ENCODE assay signal across 11 cellular contexts in the genomic region with DNA sequence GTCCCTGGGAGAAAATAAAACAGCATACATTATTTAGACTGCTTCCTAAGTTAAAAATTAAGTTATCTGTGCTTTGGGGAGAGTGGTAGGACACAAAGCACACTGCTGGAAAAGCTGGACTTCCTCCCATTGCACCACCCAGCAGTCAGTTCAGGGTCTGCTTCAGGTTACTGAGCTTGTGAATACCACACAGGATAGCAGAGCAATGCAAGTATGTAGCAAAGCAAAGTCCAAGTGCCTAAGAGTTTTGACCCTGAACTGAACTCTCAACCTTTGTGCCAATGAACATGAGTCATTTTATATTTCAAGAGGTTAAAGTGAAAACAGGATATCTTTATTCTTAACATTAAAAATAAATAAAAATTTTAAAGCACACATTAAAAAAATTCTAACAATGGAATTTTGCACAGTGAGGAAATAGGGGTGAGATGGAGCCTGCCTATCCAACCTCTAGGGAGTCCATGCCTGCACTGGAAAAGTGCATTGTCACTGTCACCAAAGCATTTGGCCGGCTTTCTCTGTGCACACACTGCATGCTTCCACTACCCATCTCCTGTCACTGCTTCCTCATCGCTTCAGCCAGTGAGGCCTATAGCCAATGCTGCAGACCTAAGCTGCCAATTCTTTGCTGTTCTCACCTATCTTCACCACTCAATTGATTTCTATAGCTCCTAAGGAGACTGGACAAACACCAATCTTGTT. TPM values are rescaled to one million over a fixed set of nuclear protein-coding genes. Genes with fewer than 3 reads are reported as not detected.
DNase-seq lines count a peak whose midpoint lies in the region; ATAC-seq and TF ChIP-seq lines count a peak whose summit lies in the region.
"Had no signal": no experiment of that assay in that cellular context is flagged by ENCODE, and none has a peak within 500 bp of the region (broad histone marks: within the 10 kb centered on the region; RNA-seq: fewer than 3 reads in every experiment).

No MANE protein-coding gene starts in this region.

- no peak overlapping the region for H3K27ac Mint-ChIP-seq in activated naive CD4-positive, alpha-beta T cell treated with anti-CD3 and anti-CD28 coated beads for 36 hours

- H3K27ac ChIP-seq in left ventricle myocardium inferior (replicated peaks), result peak overlapping the region; percentile 28
- H3K27ac ChIP-seq in transverse colon, result peak overlapping the region; percentile 22 to 35 (median 28)
- no peak overlapping the region for H3K27ac ChIP-seq in suprapubic skin
- H3K27ac ChIP-seq: cardiac muscle cell had no signal

- CTCF ChIA-PET in activated naive CD4-positive, alpha-beta T cell treated with anti-CD3 and anti-CD28 coated beads for 36 hours (lab: Charles Lee), result no interaction called here

- DNase-seq in NOMO-1 (lab: John Stamatoyannopoulos, UW; ENCODE audit: unreplicated experiment in 2 of 2) (peak; percentile 3 to 13), NOMO-1 treated with dmso at 0.1 percent for 144 hours (lab: John Stamatoyannopoulos, UW; ENCODE audit: unreplicated experiment) (no peak), UCSD-AML1 (lab: John Stamatoyannopoulos, UW; ENCODE audit: unreplicated experiment) (peak; percentile 27), left ventricle myocardium inferior (no peak), transverse colon (peak; percentile 26), suprapubic skin (ENCODE audit: low spot score in 2 of 2) (no peak)
- no peak for DNase-seq in activated naive CD4-positive, alpha-beta T cell treated with anti-CD3 and anti-CD28 coated beads for 36 hours
- DNase-seq: T-helper 2 cell had no signal

- H3K4me1 Mint-ChIP-seq in activated naive CD4-positive, alpha-beta T cell treated with anti-CD3 and anti-CD28 coated beads for 36 hours (ENCODE audit: low read depth), result peaks cover 4% of the 10 kb centered on the region

- H3K9me3 ChIP-seq in left ventricle myocardium inferior (replicated peaks) (no peaks in the 10 kb centered on the region), transverse colon (no peaks in the 10 kb centered on the region), suprapubic skin (no peaks in the 10 kb centered on the region)

- in situ Hi-C loops in transverse colon (cut with MboI; ENCODE audit: low pct_ligation_motif_present in 1 of 4, low pct_unique_long_range_greater_than_20kb in 1 of 4, low sequenced_read_pairs in 3 of 4), result no loop called here

- intact Hi-C loops in left ventricle myocardium inferior (cut with micrococcal nuclease), result no loop called here
- intact Hi-C loops in transverse colon (cut with DNase I; ENCODE audit: low total_unique reads), result no loop called here
- intact Hi-C loops in activated naive CD4-positive, alpha-beta T cell treated with anti-CD3 and anti-CD28 coated beads for 36 hours (cut with micrococcal nuclease), result no loop called here

- H3K4me3 Mint-ChIP-seq in activated naive CD4-positive, alpha-beta T cell treated with anti-CD3 and anti-CD28 coated beads for 36 hours, result no peak overlapping the region

- no peak for TF ChIP-seq CTCF in left ventricle myocardium inferior (IDR thresholded peaks at IDR 0.05; ENCODE audit: borderline replicate concordance)
- TF ChIP-seq CTCF in transverse colon (IDR thresholded peaks at IDR 0.05), result no peak
- TF ChIP-seq CTCF in suprapubic skin (IDR thresholded peaks at IDR 0.05), result no peak

- H3K36me3 Mint-ChIP-seq in activated naive CD4-positive, alpha-beta T cell treated with anti-CD3 and anti-CD28 coated beads for 36 hours (ENCODE audit: low read depth), result no peaks in the 10 kb centered on the region

- H3K36me3 ChIP-seq in left ventricle myocardium inferior, result no peaks in the 10 kb centered on the region
- no peaks in the 10 kb centered on the region for H3K36me3 ChIP-seq in transverse colon
- no peaks in the 10 kb centered on the region for H3K36me3 ChIP-seq in suprapubic skin
- H3K36me3 ChIP-seq: cardiac muscle cell had no signal

- TF ChIP-seq POLR2A in transverse colon (IDR thresholded peaks at IDR 0.05) (no peak), suprapubic skin (IDR thresholded peaks at IDR 0.05) (no peak)

- TF ChIP-seq EP300 in transverse colon (IDR thresholded peaks at IDR 0.05; ENCODE audit: low read depth) (no peak), suprapubic skin (IDR thresholded peaks at IDR 0.05) (no peak)

- H3K27me3 ChIP-seq in left ventricle myocardium inferior (ENCODE audit: low read depth) (no peaks in the 10 kb centered on the region), transverse colon (no peaks in the 10 kb centered on the region), suprapubic skin (no peaks in the 10 kb centered on the region)
- H3K27me3 ChIP-seq: cardiac muscle cell had no signal

- WGBS in transverse colon (ENCODE audit: low coverage in 1 of 2), 2 donors, result 54 to 77% methylated on average over 2 of the region's 2 CpGs
- 60% methylated on average over 2 of the region's 2 CpGs for WGBS in suprapubic skin

- ATAC-seq in HG02571 (IDR thresholded peaks at IDR 0.05; ENCODE audit: unreplicated experiment), result no peak

- no peak overlapping the region for H3K4me3 ChIP-seq in left ventricle myocardium inferior
- H3K4me3 ChIP-seq in transverse colon, result no peak overlapping the region
- no peak overlapping the region for H3K4me3 ChIP-seq in suprapubic skin
- H3K4me3 ChIP-seq: cardiac muscle cell had no signal

- no peaks in the 10 kb centered on the region for H3K27me3 Mint-ChIP-seq in activated naive CD4-positive, alpha-beta T cell treated with anti-CD3 and anti-CD28 coated beads for 36 hours (ENCODE audit: low read depth)

- H3K4me1 ChIP-seq in left ventricle myocardium inferior, result peaks cover 15% of the 10 kb centered on the region
- peaks cover 4 to 49% (median 24%) of the 10 kb centered on the region in 4 donors for H3K4me1 ChIP-seq in transverse colon
- H3K4me1 ChIP-seq in suprapubic skin, result peaks cover 14% of the 10 kb centered on the region

- no peaks in the 10 kb centered on the region for H3K9me3 Mint-ChIP-seq in activated naive CD4-positive, alpha-beta T cell treated with anti-CD3 and anti-CD28 coated beads for 36 hours

RNA-seq across cellular contexts. Expression of gene ABCG2, which starts 50.9 kb away (rescaled TPM):
- 1.6 TPM for total RNA-seq in left ventricle myocardium inferior
- 10 to 100 TPM in 3 of 4 donors, 1 to 10 TPM in 1; 5.6 to 36.6 (median 21.4) TPM for total RNA-seq in transverse colon
- 1 to 10 TPM in 3 of 4 donors, under 1 TPM in 1; 0.72 to 5.1 (median 2.4) TPM for total RNA-seq in suprapubic skin
- under 1 TPM; 0.35 to 0.55 TPM for total RNA-seq in activated naive CD4-positive, alpha-beta T cell treated with anti-CD3 and anti-CD28 coated beads for 36 hours
- total RNA-seq: A673, cardiac muscle cell had no signal

Comparison
In these comparisons a context has a peak if more than half of its experiments do, and no peak if none do; other contexts are left out.
1. DNase-seq: peak in NOMO-1 (2 of 2), UCSD-AML1 (single experiment) and transverse colon (single experiment); none in NOMO-1 treated with dmso at 0.1 percent for 144 hours (single experiment), left ventricle myocardium inferior (single experiment), suprapubic skin (0 of 2) and activated naive CD4-positive, alpha-beta T cell treated with anti-CD3 and anti-CD28 coated beads for 36 hours (single experiment).